1 cellular context compared by ENCODE assay signal in the genomic region with DNA sequence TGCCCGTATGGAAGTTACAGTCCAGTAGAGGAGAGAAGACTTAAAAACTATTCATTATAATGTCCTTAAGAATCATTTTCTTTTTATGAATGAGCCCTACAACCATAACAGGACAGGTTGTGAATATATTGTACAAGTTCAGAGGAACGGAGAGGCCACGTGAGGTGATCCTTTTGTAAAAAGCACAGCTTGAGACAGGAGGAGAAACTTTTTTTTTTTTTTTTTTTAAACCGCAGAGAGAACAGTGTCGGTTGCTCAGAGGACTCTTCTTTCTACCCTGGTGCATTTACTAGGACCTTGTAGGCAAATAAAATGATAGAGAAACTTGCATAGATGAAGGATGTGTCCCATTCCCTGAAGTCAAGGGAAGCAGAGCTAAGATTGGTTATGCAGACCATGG.
A peak's percentile ranks its signal among the peaks of the same experiment; 100 is the strongest.
TF ChIP-seq lines count a peak whose summit lies in the region.

No MANE protein-coding gene starts in this region.

TF ChIP-seq in HEK293, 187 proteins besides CTCF, POLR2A, EP300 and RAD21 (continued from another document):
- TF ChIP-seq, protein P1, sequence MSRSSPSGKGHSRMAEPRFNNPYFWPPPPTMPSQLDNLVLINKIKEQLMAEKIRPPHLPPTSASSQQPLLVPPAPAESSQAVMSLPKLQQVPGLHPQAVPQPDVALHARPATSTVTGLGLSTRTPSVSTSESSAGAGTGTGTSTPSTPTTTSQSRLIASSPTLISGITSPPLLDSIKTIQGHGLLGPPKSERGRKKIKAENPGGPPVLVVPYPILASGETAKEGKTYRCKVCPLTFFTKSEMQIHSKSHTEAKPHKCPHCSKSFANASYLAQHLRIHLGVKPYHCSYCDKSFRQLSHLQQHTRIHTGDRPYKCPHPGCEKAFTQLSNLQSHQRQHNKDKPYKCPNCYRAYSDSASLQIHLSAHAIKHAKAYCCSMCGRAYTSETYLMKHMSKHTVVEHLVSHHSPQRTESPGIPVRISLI (tag by site-specific recombination; IDR thresholded peaks at IDR 0.05), result peak; percentile 53; the same call in 1 of the 2 replicates
- no peak for TF ChIP-seq ZSCAN5A (tag by site-specific recombination; IDR thresholded peaks at IDR 0.05)
- TF ChIP-seq ZNF501 (tag by site-specific recombination; IDR thresholded peaks at IDR 0.05), result no peak
- no peak for TF ChIP-seq ZNF791 (tag by site-specific recombination; IDR thresholded peaks at IDR 0.05)
- no peak for TF ChIP-seq ZNF777 (tag by site-specific recombination; IDR thresholded peaks at IDR 0.05; ENCODE audit: borderline replicate concordance)
